26 cellular contexts compared by ENCODE assay signal in the genomic region with DNA sequence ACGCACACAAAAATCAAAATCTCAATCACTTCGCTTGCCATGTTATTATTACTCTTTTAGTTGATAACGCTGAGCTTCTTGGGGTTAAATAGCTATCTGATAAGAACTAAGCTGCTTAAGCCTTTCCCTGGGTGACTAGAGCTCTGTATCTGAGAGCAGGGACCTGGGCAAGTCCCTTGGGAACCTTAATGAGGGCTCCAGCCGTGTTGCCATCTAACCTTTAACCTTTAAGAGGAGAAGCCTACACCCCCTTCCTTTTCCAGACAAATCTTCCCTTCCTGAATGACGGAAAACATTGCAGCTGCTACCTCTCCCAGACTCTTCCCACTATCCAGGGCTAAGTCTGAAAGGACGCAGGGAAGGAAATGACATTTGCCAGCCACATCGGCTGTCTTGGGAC.
A peak's percentile ranks its signal among the peaks of the same experiment; 100 is the strongest.
DNase-seq lines count a peak whose midpoint lies in the region; TF ChIP-seq lines count a peak whose summit lies in the region.
"Had no signal": no experiment of that assay in that cellular context is flagged by ENCODE, and none has a peak within 500 bp of the region (broad histone marks: within the 10 kb centered on the region; RNA-seq: fewer than 3 reads in every experiment).

No MANE protein-coding gene starts in this region.

- no peak for TF ChIP-seq POLR2A in thyroid gland (IDR thresholded peaks at IDR 0.05)

- DNase-seq in Caco-2 (no peak), NCI-H82 treated with DMSO at 0.1 percent for 48 hours (lab: John Stamatoyannopoulos, UW; ENCODE audit: unreplicated experiment) (peak; percentile 57), glutamatergic neuron (peak; percentile 29), neuronal stem cell (ENCODE audit: low spot score) (no peak), thyroid gland (no peak), MG63 (no peak), foreskin melanocyte (no peak), cerebellum (ENCODE audit: low spot score) (no peak)
- DNase-seq: 8988T; CD4-positive, alpha-beta T cell; COR-L47; GF-D8; GOT3; HCEC 1CT; Karpas-422; NCI-H1092 treated with DMSO at 0.1 percent for 48 hours; NCI-H1436; NCI-H187; NCI-H2107; NCI-H446; NCI-H524 treated with DMSO at 0.1 percent for 48 hours; NCI-H774; SJCRH30 had no signal

- H3K36me3 Mint-ChIP-seq in Caco-2 (ENCODE audit: insufficient read depth, unreplicated experiment) (peaks cover 9% of the 10 kb centered on the region), glutamatergic neuron (ENCODE audit: unreplicated experiment) (peaks cover 8% of the 10 kb centered on the region)

- H3K4me2 ChIP-seq in neuronal stem cell (ENCODE audit: insufficient read depth, low read length, poor library complexity, severe bottlenecking): no peak overlapping the region
- H3K4me2 ChIP-seq: BLaER1, PC-9 had no signal

- H4K91ac ChIP-seq in neuronal stem cell (ENCODE audit: low read depth, low read length, poor library complexity): no peak overlapping the region

- no peak overlapping the region for H2AFZ ChIP-seq in neuronal stem cell (ENCODE audit: low read length)
- H2AFZ ChIP-seq: PC-9 had no signal

- CTCF ChIA-PET in Caco-2 (lab: Charles Lee): interaction anchor here (2.4 kb wide), 1 partner anchor 28 kb away, joined by 7 read pairs; no protein-coding TSS in a partner anchor

- H3K4me1 Mint-ChIP-seq in Caco-2 (ENCODE audit: low read depth, unreplicated experiment) (peaks cover 7% of the 10 kb centered on the region), glutamatergic neuron (ENCODE audit: low read depth, unreplicated experiment) (peaks cover 8% of the 10 kb centered on the region)

- no peak overlapping the region for H3K9ac ChIP-seq in neuronal stem cell (ENCODE audit: low read depth, low read length, poor library complexity)
- H3K9ac ChIP-seq: BLaER1 had no signal

- no peak overlapping the region for H4K8ac ChIP-seq in neuronal stem cell (ENCODE audit: low read depth, low read length)

- peaks cover 22% of the 10 kb centered on the region for H3K4me1 ChIP-seq in Caco-2
- peaks cover 0 to 3% of the 10 kb centered on the region in 2 donors for H3K4me1 ChIP-seq in neuronal stem cell (ENCODE audit: control insufficient read depth in 2 of 2, insufficient read depth in 1 of 2, low read depth in 1 of 2, low read length in 2 of 2)
- H3K4me1 ChIP-seq in thyroid gland: no peaks in the 10 kb centered on the region
- H3K4me1 ChIP-seq: BLaER1, SJCRH30 had no signal

- H3K27ac ChIP-seq in neuronal stem cell (replicated peaks; ENCODE audit: low read length) (peak overlapping the region; percentile 69), thyroid gland (no peak overlapping the region)
- H3K27ac ChIP-seq: BLaER1, HL-60, PC-9, SJCRH30 had no signal

- intact Hi-C loops in Caco-2 (cut with micrococcal nuclease; ENCODE audit: unreplicated experiment): no loop called here
- intact Hi-C loops in thyroid gland (cut with DNase I): no loop called here

- H3K4me3 ChIP-seq in Caco-2 (ENCODE audit: low read depth, low read length): no peak overlapping the region
- H3K4me3 ChIP-seq in neuronal stem cell (ENCODE audit: low read length in 2 of 2): no peak overlapping the region
- no peak overlapping the region for H3K4me3 ChIP-seq in thyroid gland (replicated peaks in 1 of 3)
- H3K4me3 ChIP-seq in MG63: no peak overlapping the region
- H3K4me3 ChIP-seq: BLaER1, PC-9, SJCRH30 had no signal

- no peak overlapping the region for H2BK120ac ChIP-seq in neuronal stem cell (ENCODE audit: low read depth, low read length)

- no peak overlapping the region for H3K23ac ChIP-seq in neuronal stem cell (ENCODE audit: low read depth, low read length, poor library complexity)

- no peaks in the 10 kb centered on the region for H3K79me1 ChIP-seq in neuronal stem cell (ENCODE audit: low read depth, low read length)

- POLR2A ChIA-PET in Caco-2 (lab: Charles Lee): no interaction called here

- H3K27me3 ChIP-seq in Caco-2 (replicated peaks; ENCODE audit: control insufficient read depth, insufficient read depth, low read length) (no peaks in the 10 kb centered on the region), neuronal stem cell (ENCODE audit: control insufficient read depth in 3 of 3, insufficient read depth in 3 of 3, low read depth in 1 of 3, low read length in 3 of 3) (no peaks in the 10 kb centered on the region), thyroid gland (no peaks in the 10 kb centered on the region), MG63 (no peaks in the 10 kb centered on the region)
- H3K27me3 ChIP-seq: BLaER1, SJCRH30 had no signal

- no peaks in the 10 kb centered on the region for H3K36me3 ChIP-seq in Caco-2 (ENCODE audit: control insufficient read depth, insufficient read depth, low read length)
- no peaks in the 10 kb centered on the region for H3K36me3 ChIP-seq in neuronal stem cell (replicated peaks in 1 of 2; ENCODE audit: control insufficient read depth in 2 of 2, insufficient read depth in 2 of 2, low read length in 2 of 2)
- H3K36me3 ChIP-seq in thyroid gland: no peaks in the 10 kb centered on the region
- no peaks in the 10 kb centered on the region for H3K36me3 ChIP-seq in MG63
- H3K36me3 ChIP-seq: BLaER1, SJCRH30 had no signal

- 85% methylated on average over 2 of the region's 7 CpGs; no CpG with 5 or more reads in 1 of the 2 donors for WGBS in neuronal stem cell (ENCODE audit: extremely low coverage in 2 of 2, insufficient read length in 2 of 2, insufficient replicate concordance in 1 of 2), 2 donors
- 60 to 66% methylated on average over 7 of the region's 7 CpGs for WGBS in thyroid gland, 2 donors

- H3K4ac ChIP-seq in neuronal stem cell (ENCODE audit: low read length): no peak overlapping the region

- H3K4me3 Mint-ChIP-seq in Caco-2 (ENCODE audit: unreplicated experiment): no peak overlapping the region
- H3K4me3 Mint-ChIP-seq in glutamatergic neuron (ENCODE audit: unreplicated experiment): peak overlapping the region; percentile 58
- H3K4me3 Mint-ChIP-seq: CD4-positive, alpha-beta T cell had no signal

- H3K9me3 ChIP-seq in Caco-2 (0 out of 2 replicates have a peak, but pooled peaks cover 2% of the 10 kb centered on the region), neuronal stem cell (replicated peaks in 1 of 2; ENCODE audit: control insufficient read depth in 2 of 2, insufficient read depth in 1 of 2, low read depth in 1 of 2, low read length in 2 of 2) (no peaks in the 10 kb centered on the region), thyroid gland (no peaks in the 10 kb centered on the region), MG63 (peaks cover 5% of the 10 kb centered on the region; the same call in 1 of the 2 replicates)
- H3K9me3 ChIP-seq: BLaER1 had no signal

- no peak overlapping the region for H2AK5ac ChIP-seq in neuronal stem cell (ENCODE audit: low read depth, low read length)

- H2BK5ac ChIP-seq in neuronal stem cell (ENCODE audit: low read length): no peak overlapping the region

- H3K27ac Mint-ChIP-seq in Caco-2 (ENCODE audit: unreplicated experiment): peak overlapping the region; percentile 78
- H3K27ac Mint-ChIP-seq in glutamatergic neuron (ENCODE audit: unreplicated experiment): peak overlapping the region; percentile 39
- H3K27ac Mint-ChIP-seq: CD4-positive, alpha-beta T cell had no signal

- H3K27me3 Mint-ChIP-seq in Caco-2 (ENCODE audit: insufficient read depth, unreplicated experiment): no peaks in the 10 kb centered on the region
- H3K27me3 Mint-ChIP-seq in glutamatergic neuron (ENCODE audit: unreplicated experiment): no peaks in the 10 kb centered on the region

- H3K9me3 Mint-ChIP-seq in Caco-2 (ENCODE audit: unreplicated experiment) (peaks cover 24% of the 10 kb centered on the region), glutamatergic neuron (ENCODE audit: unreplicated experiment) (no peaks in the 10 kb centered on the region)

- no peak overlapping the region for H2BK15ac ChIP-seq in neuronal stem cell (ENCODE audit: low read length)

- BruUV-seq in Caco-2 (replicated peaks; lab: Mats Ljungman, UMichigan): no TSS peak

- TF ChIP-seq CTCF in Caco-2 (IDR thresholded peaks at IDR 0.05; ENCODE audit: insufficient read depth in 1 of 2, low read depth in 1 of 2, low read length in 1 of 2, severe bottlenecking in 1 of 2, unreplicated experiment in 1 of 2) (no peak), glutamatergic neuron (IDR thresholded peaks at IDR 0.05; ENCODE audit: partially characterized antibody, unreplicated experiment) (no peak), thyroid gland (IDR thresholded peaks at IDR 0.05) (no peak)

- no peak overlapping the region for H2BK12ac ChIP-seq in neuronal stem cell (ENCODE audit: low read length)

- no peak overlapping the region for H3K18ac ChIP-seq in neuronal stem cell (ENCODE audit: low read length)

- no peak overlapping the region for H3K14ac ChIP-seq in neuronal stem cell (ENCODE audit: low read length)

Comparison
In these comparisons a context has a peak if more than half of its experiments do, and no peak if none do; other contexts are left out.
1. DNase-seq: peak in NCI-H82 treated with DMSO at 0.1 percent for 48 hours (single experiment) and glutamatergic neuron (single experiment); none in Caco-2 (0 of 2), neuronal stem cell (single experiment), thyroid gland (0 of 2), MG63 (single experiment), foreskin melanocyte (single experiment) and cerebellum (single experiment).